ENCODE assay signal across 13 cellular contexts in the genomic region with DNA sequence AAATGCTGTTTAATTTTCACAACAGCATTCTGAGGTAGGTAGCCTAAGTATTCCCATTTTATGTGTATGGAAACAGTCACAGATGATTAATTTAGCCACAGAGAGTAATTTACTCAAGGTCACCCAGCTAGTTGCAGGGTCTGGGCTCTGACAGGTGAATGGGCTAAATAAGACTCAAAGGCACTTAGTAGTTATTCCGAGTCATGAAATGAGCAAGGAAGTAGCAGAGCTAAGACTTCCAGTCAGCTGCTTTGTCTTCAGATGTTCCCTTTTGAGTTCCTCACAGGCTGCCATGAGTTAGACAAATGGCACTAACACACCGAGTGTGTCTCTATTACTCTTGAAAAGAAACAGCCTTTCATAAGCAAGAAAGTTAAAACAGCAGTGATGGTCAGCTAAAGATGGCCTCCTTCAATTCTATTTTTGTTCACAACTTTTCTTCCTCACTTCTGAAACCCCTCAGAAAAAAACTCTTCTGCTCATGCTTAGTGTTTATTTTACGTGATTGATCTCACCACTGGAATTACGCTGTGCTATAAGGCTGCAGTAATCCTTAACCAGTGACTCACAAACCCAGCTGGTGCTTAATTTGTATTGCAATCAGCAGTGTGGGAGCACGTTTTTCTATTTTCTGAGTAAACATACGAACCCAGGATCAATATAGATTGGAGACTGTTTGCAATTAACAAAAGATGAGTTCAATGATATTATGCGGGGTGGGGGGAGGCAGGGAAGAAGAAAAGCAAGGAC.
DNase-seq lines count a peak whose midpoint lies in the region; ATAC-seq, FAIRE-seq and TF ChIP-seq lines count a peak whose summit lies in the region.
"Had no signal": no experiment of that assay in that cellular context is flagged by ENCODE, and none has a peak within 500 bp of the region (broad histone marks: within the 10 kb centered on the region; RNA-seq: fewer than 3 reads in every experiment).

No MANE protein-coding gene starts in this region.

- TF ChIP-seq CTCF in HFFc6 (IDR thresholded peaks at IDR 0.05) (no peak), astrocyte (IDR thresholded peaks at IDR 0.05; ENCODE audit: insufficient read depth, low read depth, low read length) (no peak)

- H3K4me1 ChIP-seq in astrocyte (ENCODE audit: insufficient read depth, low read length) = peaks cover 46% of the 10 kb centered on the region
- H3K4me1 ChIP-seq: colonic mucosa had no signal

- H3K27ac Mint-ChIP-seq in HFFc6 = peak overlapping the region; percentile 17; the same call in 1 of the 2 replicates
- peak overlapping the region; percentile 88 for H3K27ac Mint-ChIP-seq in astrocyte (ENCODE audit: unreplicated experiment)
- H3K27ac Mint-ChIP-seq in activated CD8-positive, alpha-beta T cell treated with anti-CD3 and anti-CD28 coated beads, Interleukin-2, amount 10 ng/mL, durations not matched to agents 7 days and 5 days = no peak overlapping the region
- no peak overlapping the region for H3K27ac Mint-ChIP-seq in activated naive CD4-positive, alpha-beta T cell treated with anti-CD3 and anti-CD28 coated beads, Interleukin-2, amount 10 ng/mL, durations not matched to agents 7 days and 5 days
- H3K27ac Mint-ChIP-seq: T-helper 1 cell treated with Interleukin-12 subunit alpha and Interleukin-12 subunit beta and Interleukin-4 antibody, amounts not matched to agents 30 μg/mL and 1 μg/mL, for 36 hours had no signal

- H3K36me3 Mint-ChIP-seq in HFFc6 (ENCODE audit: low read depth) (peaks cover 4% of the 10 kb centered on the region; the same call in 1 of the 2 replicates), astrocyte (ENCODE audit: low read depth, unreplicated experiment) (no peaks in the 10 kb centered on the region)
- H3K36me3 Mint-ChIP-seq in activated CD8-positive, alpha-beta T cell treated with anti-CD3 and anti-CD28 coated beads, Interleukin-2, amount 10 ng/mL, durations not matched to agents 7 days and 5 days (ENCODE audit: low read depth) = no peaks in the 10 kb centered on the region
- H3K36me3 Mint-ChIP-seq in activated naive CD4-positive, alpha-beta T cell treated with anti-CD3 and anti-CD28 coated beads, Interleukin-2, amount 10 ng/mL, durations not matched to agents 7 days and 5 days = no peaks in the 10 kb centered on the region

- no peaks in the 10 kb centered on the region for H3K9me3 Mint-ChIP-seq in HFFc6
- H3K9me3 Mint-ChIP-seq in astrocyte (ENCODE audit: unreplicated experiment) = no peaks in the 10 kb centered on the region
- peaks cover 4% of the 10 kb centered on the region for H3K9me3 Mint-ChIP-seq in activated CD8-positive, alpha-beta T cell treated with anti-CD3 and anti-CD28 coated beads, Interleukin-2, amount 10 ng/mL, durations not matched to agents 7 days and 5 days (ENCODE audit: insufficient read depth)
- peaks cover under 1% of the 10 kb centered on the region for H3K9me3 Mint-ChIP-seq in activated naive CD4-positive, alpha-beta T cell treated with anti-CD3 and anti-CD28 coated beads, Interleukin-2, amount 10 ng/mL, durations not matched to agents 7 days and 5 days

- H3K27me3 Mint-ChIP-seq in HFFc6 (ENCODE audit: insufficient read depth) (no peaks in the 10 kb centered on the region; the same call in 1 of the 2 replicates), astrocyte (ENCODE audit: low read depth, unreplicated experiment) (no peaks in the 10 kb centered on the region)
- H3K27me3 Mint-ChIP-seq in activated CD8-positive, alpha-beta T cell treated with anti-CD3 and anti-CD28 coated beads, Interleukin-2, amount 10 ng/mL, durations not matched to agents 7 days and 5 days (ENCODE audit: low read depth) = no peaks in the 10 kb centered on the region
- H3K27me3 Mint-ChIP-seq in activated naive CD4-positive, alpha-beta T cell treated with anti-CD3 and anti-CD28 coated beads, Interleukin-2, amount 10 ng/mL, durations not matched to agents 7 days and 5 days = no peaks in the 10 kb centered on the region

- peak overlapping the region; percentile 90 for H3K27ac ChIP-seq in astrocyte (ENCODE audit: low read depth, low read length)
- H3K27ac ChIP-seq: colonic mucosa, KMS-11, neutrophil had no signal

- no peaks in the 10 kb centered on the region for H3K27me3 ChIP-seq in astrocyte (ENCODE audit: insufficient read depth, low read length)
- H3K27me3 ChIP-seq: colonic mucosa, neutrophil had no signal

- CTCF ChIA-PET in activated CD8-positive, alpha-beta T cell treated with anti-CD3 and anti-CD28 coated beads, Interleukin-2, amount 10 ng/mL, durations not matched to agents 7 days and 5 days (lab: Charles Lee) = no interaction called here
- CTCF ChIA-PET in activated naive CD4-positive, alpha-beta T cell treated with anti-CD3 and anti-CD28 coated beads, Interleukin-2, amount 10 ng/mL, durations not matched to agents 7 days and 5 days (lab: Charles Lee) = interaction anchor here (1.0 kb wide), 1 partner anchor 15 kb away, joined by 3 read pairs; no protein-coding TSS in a partner anchor

- peaks cover 67% of the 10 kb centered on the region for H3K4me1 Mint-ChIP-seq in HFFc6 (ENCODE audit: low read depth)
- H3K4me1 Mint-ChIP-seq in astrocyte (ENCODE audit: low read depth, unreplicated experiment) = peaks cover 64% of the 10 kb centered on the region
- H3K4me1 Mint-ChIP-seq in activated CD8-positive, alpha-beta T cell treated with anti-CD3 and anti-CD28 coated beads, Interleukin-2, amount 10 ng/mL, durations not matched to agents 7 days and 5 days (ENCODE audit: low read depth) = no peaks in the 10 kb centered on the region
- no peaks in the 10 kb centered on the region for H3K4me1 Mint-ChIP-seq in activated naive CD4-positive, alpha-beta T cell treated with anti-CD3 and anti-CD28 coated beads, Interleukin-2, amount 10 ng/mL, durations not matched to agents 7 days and 5 days

- no peak for ATAC-seq in activated CD8-positive, alpha-beta T cell treated with anti-CD3 and anti-CD28 coated beads, Interleukin-2, amount 10 ng/mL, durations not matched to agents 7 days and 5 days
- ATAC-seq in HG03045 (IDR thresholded peaks at IDR 0.05; ENCODE audit: unreplicated experiment) = no peak

- H3K4me2 ChIP-seq in astrocyte (ENCODE audit: low read length) = peak overlapping the region; percentile 67
- H3K4me2 ChIP-seq: KMS-11 had no signal

- H3K4me3 Mint-ChIP-seq in HFFc6 (peak overlapping the region; percentile 43), astrocyte (ENCODE audit: unreplicated experiment) (no peak overlapping the region)
- H3K4me3 Mint-ChIP-seq in activated CD8-positive, alpha-beta T cell treated with anti-CD3 and anti-CD28 coated beads, Interleukin-2, amount 10 ng/mL, durations not matched to agents 7 days and 5 days = no peak overlapping the region
- H3K4me3 Mint-ChIP-seq in activated naive CD4-positive, alpha-beta T cell treated with anti-CD3 and anti-CD28 coated beads, Interleukin-2, amount 10 ng/mL, durations not matched to agents 7 days and 5 days = no peak overlapping the region
- H3K4me3 Mint-ChIP-seq: T-helper 1 cell treated with Interleukin-12 subunit alpha and Interleukin-12 subunit beta and Interleukin-4 antibody, amounts not matched to agents 30 μg/mL and 1 μg/mL, for 36 hours had no signal

- peak overlapping the region; percentile 62 for H3K9ac ChIP-seq in astrocyte (ENCODE audit: low read length)
- H3K9ac ChIP-seq: KMS-11 had no signal

- H2AFZ ChIP-seq in astrocyte (ENCODE audit: low read depth, low read length) = peak overlapping the region; percentile 30

- POLR2A ChIA-PET in activated CD8-positive, alpha-beta T cell treated with anti-CD3 and anti-CD28 coated beads, Interleukin-2, amount 10 ng/mL, durations not matched to agents 7 days and 5 days (lab: Charles Lee) = no interaction called here

- DNase-seq in A172 (ENCODE audit: low spot score) = peak; percentile 21
- DNase-seq in HFFc6 = peak; percentile 42
- DNase-seq in astrocyte (ENCODE audit: low read depth) = peak; percentile 93
- peak; percentile 91 for DNase-seq in iris pigment epithelial cell (ENCODE audit: low read depth)
- no peak for DNase-seq in activated CD8-positive, alpha-beta T cell treated with anti-CD3 and anti-CD28 coated beads, Interleukin-2, amount 10 ng/mL, durations not matched to agents 7 days and 5 days
- DNase-seq in activated naive CD4-positive, alpha-beta T cell treated with anti-CD3 and anti-CD28 coated beads, Interleukin-2, amount 10 ng/mL, durations not matched to agents 7 days and 5 days = no peak
- no peak for DNase-seq in D341Med (ENCODE audit: low spot score)
- DNase-seq: activated CD8-positive, alpha-beta memory T cell treated with anti-CD3 and anti-CD28 coated beads, Interleukin-2, amount 50 U/mL, for 4 hours; colonic mucosa had no signal

- H4K20me1 ChIP-seq in astrocyte (ENCODE audit: insufficient read depth, low read length) = no peaks in the 10 kb centered on the region

- no peak overlapping the region for H3K4me3 ChIP-seq in astrocyte (ENCODE audit: insufficient read depth, low read depth, low read length)
- H3K4me3 ChIP-seq: colonic mucosa had no signal

- no peaks in the 10 kb centered on the region for H3K9me3 ChIP-seq in astrocyte (ENCODE audit: insufficient read depth, low read depth, low read length)
- H3K9me3 ChIP-seq: colonic mucosa, neutrophil had no signal

- peak; percentile 81 for FAIRE-seq in astrocyte (lab: Jason Lieb, UNC)

- H3K79me2 ChIP-seq in astrocyte (ENCODE audit: insufficient read depth, low read length) = no peaks in the 10 kb centered on the region

- H3K36me3 ChIP-seq in astrocyte (ENCODE audit: insufficient read depth, low read length) = no peaks in the 10 kb centered on the region
- H3K36me3 ChIP-seq: colonic mucosa, neutrophil had no signal

Comparison
In these comparisons a context has a peak if more than half of its experiments do, and no peak if none do; other contexts are left out.
1. DNase-seq: peak in A172 (single experiment), HFFc6 (single experiment), astrocyte (single experiment) and iris pigment epithelial cell (single experiment); none in activated CD8-positive, alpha-beta T cell treated with anti-CD3 and anti-CD28 coated beads, Interleukin-2, amount 10 ng/mL, durations not matched to agents 7 days and 5 days (single experiment), activated naive CD4-positive, alpha-beta T cell treated with anti-CD3 and anti-CD28 coated beads, Interleukin-2, amount 10 ng/mL, durations not matched to agents 7 days and 5 days (single experiment) and D341Med (single experiment).
2. H3K27ac Mint-ChIP-seq: peak in HFFc6 (single experiment) and astrocyte (single experiment); none in activated CD8-positive, alpha-beta T cell treated with anti-CD3 and anti-CD28 coated beads, Interleukin-2, amount 10 ng/mL, durations not matched to agents 7 days and 5 days (single experiment) and activated naive CD4-positive, alpha-beta T cell treated with anti-CD3 and anti-CD28 coated beads, Interleukin-2, amount 10 ng/mL, durations not matched to agents 7 days and 5 days (single experiment).